11 cellular contexts compared by ENCODE assay signal in the genomic region with DNA sequence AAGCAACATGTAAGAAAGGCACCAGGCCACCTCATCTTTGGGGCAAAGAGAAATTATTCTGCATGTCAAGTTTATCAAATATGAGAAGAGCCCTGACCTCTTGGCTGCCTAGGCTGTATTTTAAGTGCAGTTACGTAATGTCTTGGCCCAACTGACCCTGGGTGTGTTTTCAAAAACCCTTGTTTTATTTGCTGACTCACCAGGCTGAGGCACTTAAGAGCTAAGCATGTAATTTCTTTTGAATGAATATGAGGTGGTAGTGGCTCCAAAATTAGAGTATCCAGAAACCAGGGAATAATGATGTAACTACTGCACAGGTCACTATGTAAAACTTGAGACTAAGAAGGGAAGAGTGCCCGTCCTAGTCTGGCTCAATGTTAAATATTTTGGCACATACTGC. TPM values are rescaled to one million over a fixed set of nuclear protein-coding genes. Genes with fewer than 3 reads are reported as not detected.
DNase-seq lines count a peak whose midpoint lies in the region; ATAC-seq, FAIRE-seq and TF ChIP-seq lines count a peak whose summit lies in the region.
"Had no signal": no experiment of that assay in that cellular context is flagged by ENCODE, and none has a peak within 500 bp of the region (broad histone marks: within the 10 kb centered on the region; RNA-seq: fewer than 3 reads in every experiment).

No MANE protein-coding gene starts in this region.

- H3K36me3 ChIP-seq in gastrocnemius medialis, result no peaks in the 10 kb centered on the region

- peaks cover 11% of the 10 kb centered on the region for H3K9me3 Mint-ChIP-seq in activated naive CD8-positive, alpha-beta T cell treated with anti-CD3 and anti-CD28 coated beads for 36 hours

- H3K9me3 ChIP-seq in gastrocnemius medialis, result no peaks in the 10 kb centered on the region

- peaks cover 27 to 32% of the 10 kb centered on the region in 2 donors for H3K4me1 ChIP-seq in gastrocnemius medialis

- H3K4me3 Mint-ChIP-seq in activated naive CD8-positive, alpha-beta T cell treated with anti-CD3 and anti-CD28 coated beads for 36 hours, result no peak overlapping the region
- H3K4me3 Mint-ChIP-seq: activated T-helper 17 cell treated with anti-CD3 and anti-CD28 coated beads, Interleukin-2, amount 50 U/mL, for 72 hours had no signal

- intact Hi-C loops in gastrocnemius medialis (cut with DNase I; ENCODE audit: low total_unique reads), result loop anchor here (2.0 kb wide), 1 partner anchor 75 kb away; no protein-coding TSS in a partner anchor

- ATAC-seq in gastrocnemius medialis, result peak; percentile 82 to 89
- ATAC-seq in GM18502 (IDR thresholded peaks at IDR 0.05; ENCODE audit: poor library complexity, unreplicated experiment), result no peak
- ATAC-seq: activated T-helper 17 cell treated with anti-CD3 and anti-CD28 coated beads, Interleukin-2, amount 50 U/mL, for 72 hours had no signal

- H3K27me3 Mint-ChIP-seq in activated naive CD8-positive, alpha-beta T cell treated with anti-CD3 and anti-CD28 coated beads for 36 hours, result peaks cover 8% of the 10 kb centered on the region

- TF ChIP-seq CTCF in fibroblast of mammary gland (conservative IDR thresholded peaks at IDR 0.05; ENCODE audit: control insufficient read depth, insufficient read depth, low read depth, low read length) (no peak), gastrocnemius medialis (IDR thresholded peaks at IDR 0.05 in 4 of 5, conservative IDR thresholded peaks at IDR 0.05 in 1 of 5) (no peak)

- H3K4me3 ChIP-seq in fibroblast of mammary gland (ENCODE audit: control insufficient read depth, low read depth, low read length) (no peak overlapping the region), gastrocnemius medialis (no peak overlapping the region)

- H3K4me1 Mint-ChIP-seq in activated naive CD8-positive, alpha-beta T cell treated with anti-CD3 and anti-CD28 coated beads for 36 hours, result no peaks in the 10 kb centered on the region
- H3K4me1 Mint-ChIP-seq: activated T-helper 17 cell treated with anti-CD3 and anti-CD28 coated beads, Interleukin-2, amount 50 U/mL, for 72 hours had no signal

- TF ChIP-seq POLR2A in H54 (IDR thresholded peaks at IDR 0.05; ENCODE audit: low read depth, low read length) (no peak), gastrocnemius medialis (IDR thresholded peaks at IDR 0.05) (no peak)

- H3K27ac Mint-ChIP-seq in activated naive CD8-positive, alpha-beta T cell treated with anti-CD3 and anti-CD28 coated beads for 36 hours, result no peak overlapping the region
- H3K27ac Mint-ChIP-seq: activated T-helper 17 cell treated with anti-CD3 and anti-CD28 coated beads, Interleukin-2, amount 50 U/mL, for 72 hours had no signal

- FAIRE-seq in H54 (lab: Jason Lieb, UNC), result no peak

- DNase-seq in H54 (ENCODE audit: insufficient read length, low spot score) (peak; percentile 54), OCI-M1 (lab: John Stamatoyannopoulos, UW) (peak; percentile 86), fibroblast of mammary gland (ENCODE audit: low read depth) (peak; percentile 88), gastrocnemius medialis (peak; percentile 72 to 73), SHP77 treated with DMSO at 0.1 percent for 48 hours (lab: John Stamatoyannopoulos, UW) (no peak)
- DNase-seq in activated naive CD8-positive, alpha-beta T cell treated with anti-CD3 and anti-CD28 coated beads for 36 hours, result no peak
- DNase-seq in activated CD4-positive, CD25-positive, alpha-beta regulatory T cell (lab: John Stamatoyannopoulos, UW), result no peak
- DNase-seq: trophoblast cell had no signal

- in situ Hi-C loops in gastrocnemius medialis (cut with MboI; ENCODE audit: low sequenced_read_pairs in 4 of 4), result no loop called here

- no peaks in the 10 kb centered on the region for H3K27me3 ChIP-seq in gastrocnemius medialis

- H3K36me3 Mint-ChIP-seq in activated naive CD8-positive, alpha-beta T cell treated with anti-CD3 and anti-CD28 coated beads for 36 hours, result peaks cover 8% of the 10 kb centered on the region

- peak overlapping the region; percentile 78 to 85 (median 82) for H3K27ac ChIP-seq in gastrocnemius medialis

RNA-seq across cellular contexts. Expression of a gene that starts 24.3 kb away (rescaled TPM):
- total RNA-seq in gastrocnemius medialis, result 1 to 10 TPM; 2.9 to 7.1 (median 3.5) TPM
- not detected for total RNA-seq in activated naive CD8-positive, alpha-beta T cell treated with anti-CD3 and anti-CD28 coated beads for 36 hours
- total RNA-seq: activated T-helper 17 cell treated with anti-CD3 and anti-CD28 coated beads, Interleukin-2, amount 50 U/mL, for 72 hours; mononuclear cell had no signal

Comparison
In these comparisons a context has a peak if more than half of its experiments do, and no peak if none do; other contexts are left out.
1. DNase-seq: peak in H54 (single experiment), OCI-M1 (single experiment), fibroblast of mammary gland (single experiment) and gastrocnemius medialis (2 of 2); none in SHP77 treated with DMSO at 0.1 percent for 48 hours (single experiment), activated naive CD8-positive, alpha-beta T cell treated with anti-CD3 and anti-CD28 coated beads for 36 hours (single experiment) and activated CD4-positive, CD25-positive, alpha-beta regulatory T cell (0 of 4).